ENCODE assay signal across 8 cellular contexts in genomic region chr17:18564099-18564448, GRCh38.
DNase-seq lines count a peak whose midpoint lies in the region; ATAC-seq and TF ChIP-seq lines count a peak whose summit lies in the region.
"Not testable (repeated sequence)": the region's sequence is repeated elsewhere in the genome, so short reads cannot be mapped to it uniquely, and the experiment has no call there.

No MANE protein-coding gene starts in this region.

- peak; percentile 1 for DNase-seq in AG08395 (ENCODE audit: low spot score)
- peak; percentile 69 for DNase-seq in NCI-H82 (lab: John Stamatoyannopoulos, UW)
- DNase-seq in activated CD4-positive, alpha-beta T cell treated with anti-CD3 and anti-CD28 coated beads, Interleukin-2, amount 10 ng/mL, durations not matched to agents 7 days and 5 days = peak; percentile 42
- DNase-seq in choroid plexus epithelial cell (ENCODE audit: low read depth) = peak; percentile 36
- not testable (repeated sequence) for DNase-seq in kidney epithelial cell (ENCODE audit: low read depth); gastrocnemius medialis

- peaks cover 6 to 19% of the 10 kb centered on the region in 2 donors for H3K4me1 ChIP-seq in gastrocnemius medialis

- intact Hi-C loops in gastrocnemius medialis (cut with DNase I; ENCODE audit: low total_unique reads) = not testable (repeated sequence)

- not testable (repeated sequence) for H3K4me3 Mint-ChIP-seq in activated CD4-positive, alpha-beta T cell treated with anti-CD3 and anti-CD28 coated beads, Interleukin-2, amount 10 ng/mL, durations not matched to agents 7 days and 5 days

- H3K4me1 Mint-ChIP-seq in activated CD4-positive, alpha-beta T cell treated with anti-CD3 and anti-CD28 coated beads, Interleukin-2, amount 10 ng/mL, durations not matched to agents 7 days and 5 days = peaks cover 14% of the 10 kb centered on the region

- in situ Hi-C loops in gastrocnemius medialis (cut with MboI; ENCODE audit: low sequenced_read_pairs in 4 of 4) = not testable (repeated sequence)

- not testable (repeated sequence) for H3K36me3 ChIP-seq in kidney epithelial cell (ENCODE audit: control insufficient read depth, insufficient read depth, low read length); gastrocnemius medialis

- H3K27ac ChIP-seq in gastrocnemius medialis = not testable (repeated sequence)

- POLR2A ChIA-PET in activated CD4-positive, alpha-beta T cell treated with anti-CD3 and anti-CD28 coated beads, Interleukin-2, amount 10 ng/mL, durations not matched to agents 7 days and 5 days (lab: Charles Lee) = not testable (repeated sequence)

- H3K27ac Mint-ChIP-seq in activated CD4-positive, alpha-beta T cell treated with anti-CD3 and anti-CD28 coated beads, Interleukin-2, amount 10 ng/mL, durations not matched to agents 7 days and 5 days = peak overlapping the region; percentile 47

- CTCF ChIA-PET in activated CD4-positive, alpha-beta T cell treated with anti-CD3 and anti-CD28 coated beads, Interleukin-2, amount 10 ng/mL, durations not matched to agents 7 days and 5 days (lab: Charles Lee) = not testable (repeated sequence)

- TF ChIP-seq CTCF in choroid plexus epithelial cell (conservative IDR thresholded peaks at IDR 0.05; ENCODE audit: low read depth, low read length) (peak; percentile 64), kidney epithelial cell (IDR thresholded peaks at IDR 0.05; ENCODE audit: insufficient read depth, low read length, poor library complexity, severe bottlenecking) (peak; percentile 44), gastrocnemius medialis (IDR thresholded peaks at IDR 0.05 in 4 of 5, conservative IDR thresholded peaks at IDR 0.05 in 1 of 5) (peak; percentile 40 to 60 (median 54))

- H3K36me3 Mint-ChIP-seq in activated CD4-positive, alpha-beta T cell treated with anti-CD3 and anti-CD28 coated beads, Interleukin-2, amount 10 ng/mL, durations not matched to agents 7 days and 5 days (ENCODE audit: low read depth) = not testable (repeated sequence)

- not testable (repeated sequence) for H3K27me3 ChIP-seq in kidney epithelial cell (ENCODE audit: control insufficient read depth, insufficient read depth, low read length); gastrocnemius medialis

- not testable (repeated sequence) for H3K27me3 Mint-ChIP-seq in activated CD4-positive, alpha-beta T cell treated with anti-CD3 and anti-CD28 coated beads, Interleukin-2, amount 10 ng/mL, durations not matched to agents 7 days and 5 days

- not testable (repeated sequence) for TF ChIP-seq POLR2A in gastrocnemius medialis (IDR thresholded peaks at IDR 0.05)

- not testable (repeated sequence) for H3K4me3 ChIP-seq in choroid plexus epithelial cell (ENCODE audit: low read depth, low read length); kidney epithelial cell (ENCODE audit: low read depth, low read length); gastrocnemius medialis

- not testable (repeated sequence) for H3K9me3 ChIP-seq in gastrocnemius medialis

- H3K9me3 Mint-ChIP-seq in activated CD4-positive, alpha-beta T cell treated with anti-CD3 and anti-CD28 coated beads, Interleukin-2, amount 10 ng/mL, durations not matched to agents 7 days and 5 days = not testable (repeated sequence)

- ATAC-seq in GM18498 (IDR thresholded peaks at IDR 0.05; ENCODE audit: unreplicated experiment) = peak; percentile 37
- peak; percentile 28 for ATAC-seq in HG03520 (IDR thresholded peaks at IDR 0.05; ENCODE audit: unreplicated experiment)
- peak; percentile 57 to 76 for ATAC-seq in gastrocnemius medialis
